27 cellular contexts compared by ENCODE assay signal in the genomic region with DNA sequence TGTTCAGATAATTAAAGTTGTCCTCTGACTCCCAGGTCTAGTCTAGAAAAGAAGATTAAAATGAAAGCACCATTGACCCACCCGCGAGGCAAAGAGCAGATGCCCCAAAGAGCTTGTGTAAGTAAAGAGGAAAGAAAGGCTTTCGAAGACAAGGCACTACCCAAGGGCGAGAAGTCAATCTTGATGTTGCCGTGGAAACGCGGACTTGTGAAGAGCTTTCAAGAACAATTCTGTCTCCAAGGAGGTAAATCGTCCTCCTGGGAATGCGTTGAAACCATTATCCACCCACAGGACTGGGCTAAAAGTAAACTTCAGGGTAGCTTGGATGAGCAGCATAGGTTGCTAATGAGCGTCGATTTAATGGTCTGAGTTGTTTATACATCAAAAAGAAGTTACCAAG.
A peak's percentile ranks its signal among the peaks of the same experiment; 100 is the strongest.
DNase-seq lines count a peak whose midpoint lies in the region; FAIRE-seq and TF ChIP-seq lines count a peak whose summit lies in the region.
"Had no signal": no experiment of that assay in that cellular context is flagged by ENCODE, and none has a peak within 500 bp of the region (broad histone marks: within the 10 kb centered on the region; RNA-seq: fewer than 3 reads in every experiment).

No MANE protein-coding gene starts in this region.

- peak overlapping the region; percentile 33 for H3K27ac Mint-ChIP-seq in glutamatergic neuron (ENCODE audit: unreplicated experiment)
- H3K27ac Mint-ChIP-seq: activated CD4-positive, alpha-beta T cell treated with anti-CD3 and anti-CD28 coated beads for 36 hours; activated naive CD4-positive, alpha-beta T cell treated with anti-CD3 and anti-CD28 coated beads for 36 hours; activated T-cell treated with anti-CD3 and anti-CD28 coated beads, Interleukin-2, amount 50 U/mL, for 72 hours; CD8-positive, alpha-beta T cell; natural killer cell treated with Interleukin-12 subunit alpha and Interleukin-12 subunit beta and Interleukin-15 and Interleukin-18, amount 100 ng/mL, for 72 hours; T-cell had no signal

- intact Hi-C loops in lower leg skin (cut with DNase I; ENCODE audit: low total_unique reads), result no loop called here

- H3K9ac ChIP-seq in NT2/D1 (ENCODE audit: insufficient read length, low read depth), result no peak overlapping the region

- H3K4me1 Mint-ChIP-seq in glutamatergic neuron (ENCODE audit: low read depth, unreplicated experiment), result peaks cover 13% of the 10 kb centered on the region
- H3K4me1 Mint-ChIP-seq: activated CD4-positive, alpha-beta T cell treated with anti-CD3 and anti-CD28 coated beads for 36 hours had no signal

- H3K9me3 Mint-ChIP-seq in glutamatergic neuron (ENCODE audit: unreplicated experiment), result peaks cover 4% of the 10 kb centered on the region
- H3K9me3 Mint-ChIP-seq: natural killer cell treated with Interleukin-12 subunit alpha and Interleukin-12 subunit beta and Interleukin-15 and Interleukin-18, amount 100 ng/mL, for 72 hours had no signal

- H3K27ac ChIP-seq in Peyer's patch (no peak overlapping the region), small intestine (ENCODE audit: low read depth in 1 of 2, low read length in 1 of 2) (no peak overlapping the region)
- H3K27ac ChIP-seq: heart left ventricle, prostate gland, suprapubic skin had no signal

- no peak for FAIRE-seq in small intestine (lab: Jason Lieb, UNC)
- FAIRE-seq: GM12878, TTC549 had no signal

- H3K9me3 ChIP-seq in NT2/D1 (ENCODE audit: insufficient read depth, low read length) (peaks cover 7% of the 10 kb centered on the region; the same call in 1 of the 2 replicates), Peyer's patch (no peaks in the 10 kb centered on the region), small intestine (ENCODE audit: control insufficient read depth, low read depth) (no peaks in the 10 kb centered on the region)
- H3K9me3 ChIP-seq: prostate gland, suprapubic skin had no signal

- no peak for TF ChIP-seq POLR2A in Peyer's patch (IDR thresholded peaks at IDR 0.05)
- TF ChIP-seq POLR2A in lower leg skin (IDR thresholded peaks at IDR 0.05), result no peak

- peak overlapping the region; percentile 51 for H3K4me3 Mint-ChIP-seq in glutamatergic neuron (ENCODE audit: unreplicated experiment)
- H3K4me3 Mint-ChIP-seq: activated CD4-positive, alpha-beta T cell treated with anti-CD3 and anti-CD28 coated beads for 36 hours; activated naive CD4-positive, alpha-beta T cell treated with anti-CD3 and anti-CD28 coated beads for 36 hours; activated T-cell treated with anti-CD3 and anti-CD28 coated beads, Interleukin-2, amount 50 U/mL, for 72 hours; CD8-positive, alpha-beta T cell; natural killer cell treated with Interleukin-12 subunit alpha and Interleukin-12 subunit beta and Interleukin-15 and Interleukin-18, amount 100 ng/mL, for 72 hours; T-cell had no signal

- 68 to 89% (median 85%) methylated on average over 11 of the region's 11 CpGs for WGBS in small intestine, 3 donors
- 59% methylated on average over 11 of the region's 11 CpGs for WGBS in lower leg skin, 2 donors

- TF ChIP-seq CTCF in glutamatergic neuron (IDR thresholded peaks at IDR 0.05; ENCODE audit: partially characterized antibody, unreplicated experiment) (no peak), Peyer's patch (IDR thresholded peaks at IDR 0.05) (no peak), lower leg skin (IDR thresholded peaks at IDR 0.05) (no peak)

- peaks cover 2% of the 10 kb centered on the region for H3K27me3 Mint-ChIP-seq in glutamatergic neuron (ENCODE audit: unreplicated experiment)
- H3K27me3 Mint-ChIP-seq: activated CD4-positive, alpha-beta T cell treated with anti-CD3 and anti-CD28 coated beads for 36 hours; natural killer cell treated with Interleukin-12 subunit alpha and Interleukin-12 subunit beta and Interleukin-15 and Interleukin-18, amount 100 ng/mL, for 72 hours; T-cell had no signal

- H3K36me3 Mint-ChIP-seq in glutamatergic neuron (ENCODE audit: unreplicated experiment), result no peaks in the 10 kb centered on the region

- H3K27me3 ChIP-seq in NT2/D1 (ENCODE audit: insufficient read depth, insufficient read length) (no peaks in the 10 kb centered on the region), Peyer's patch (no peaks in the 10 kb centered on the region), small intestine (ENCODE audit: control insufficient read depth in 2 of 2, insufficient read depth in 2 of 2, low read length in 2 of 2) (no peaks in the 10 kb centered on the region)
- H3K27me3 ChIP-seq: heart left ventricle, suprapubic skin had no signal

- DNase-seq in NT2/D1 (ENCODE audit: low read depth, low spot score), result peak; percentile 84
- peak; percentile 46 for DNase-seq in glutamatergic neuron
- peak; percentile 46 for DNase-seq in medulla oblongata (ENCODE audit: extremely low spot score)
- no peak for DNase-seq in Peyer's patch
- no peak for DNase-seq in small intestine
- DNase-seq in NCI-H226, result no peak
- DNase-seq in lower leg skin (ENCODE audit: low spot score in 2 of 2), result no peak
- DNase-seq: activated CD4-positive, alpha-beta T cell treated with anti-CD3 and anti-CD28 coated beads for 36 hours; activated naive CD4-positive, alpha-beta T cell treated with anti-CD3 and anti-CD28 coated beads for 36 hours; activated T-cell treated with anti-CD3 and anti-CD28 coated beads, Interleukin-2, amount 50 U/mL, for 72 hours; amygdala; caudate nucleus; CD8-positive, alpha-beta T cell; dermis blood vessel endothelial cell; DMS79; heart left ventricle; IMR-90; midbrain; NCI-H1417; NCI-H446 treated with DMSO at 0.1 percent for 48 hours; stimulated activated CD4-positive, alpha-beta T cell treated with anti-CD3 and anti-CD28 coated beads, Interleukin-1b, Interleukin-23, amount 100 ng/mL, for 48 hours; T-cell had no signal

- no peaks in the 10 kb centered on the region for H3K36me3 ChIP-seq in NT2/D1 (ENCODE audit: insufficient read depth, insufficient read length, low read length)
- no peaks in the 10 kb centered on the region for H3K36me3 ChIP-seq in Peyer's patch
- no peaks in the 10 kb centered on the region for H3K36me3 ChIP-seq in small intestine (ENCODE audit: control insufficient read depth in 2 of 2, insufficient read depth in 2 of 2, low read length in 2 of 2)
- H3K36me3 ChIP-seq: heart left ventricle, prostate gland, suprapubic skin had no signal

- H3K4me3 ChIP-seq in NT2/D1 (ENCODE audit: insufficient read length, low read depth) (no peak overlapping the region), Peyer's patch (no peak overlapping the region), small intestine (ENCODE audit: low read depth in 1 of 2, low read length in 2 of 2) (no peak overlapping the region), lower leg skin (ENCODE audit: low read depth, poor library complexity, severe bottlenecking) (no peak overlapping the region)
- H3K4me3 ChIP-seq: GM12878, heart left ventricle, prostate gland, suprapubic skin had no signal

- H3K4me1 ChIP-seq in NT2/D1 (ENCODE audit: insufficient read depth, insufficient read length), result peaks cover 4% of the 10 kb centered on the region
- no peaks in the 10 kb centered on the region for H3K4me1 ChIP-seq in Peyer's patch
- H3K4me1 ChIP-seq in small intestine (ENCODE audit: control insufficient read depth in 2 of 2, insufficient read depth in 1 of 2, low read depth in 1 of 2, low read length in 1 of 2), result no peaks in the 10 kb centered on the region
- H3K4me1 ChIP-seq: prostate gland, suprapubic skin had no signal

Comparison
In these comparisons a context has a peak if more than half of its experiments do, and no peak if none do; other contexts are left out.
1. DNase-seq: peak in NT2/D1 (single experiment), glutamatergic neuron (single experiment) and medulla oblongata (single experiment); none in Peyer's patch (0 of 3), small intestine (single experiment), NCI-H226 (single experiment) and lower leg skin (0 of 2).